Comparison of ENCODE assay signal across 8 cellular contexts in the genomic region with DNA sequence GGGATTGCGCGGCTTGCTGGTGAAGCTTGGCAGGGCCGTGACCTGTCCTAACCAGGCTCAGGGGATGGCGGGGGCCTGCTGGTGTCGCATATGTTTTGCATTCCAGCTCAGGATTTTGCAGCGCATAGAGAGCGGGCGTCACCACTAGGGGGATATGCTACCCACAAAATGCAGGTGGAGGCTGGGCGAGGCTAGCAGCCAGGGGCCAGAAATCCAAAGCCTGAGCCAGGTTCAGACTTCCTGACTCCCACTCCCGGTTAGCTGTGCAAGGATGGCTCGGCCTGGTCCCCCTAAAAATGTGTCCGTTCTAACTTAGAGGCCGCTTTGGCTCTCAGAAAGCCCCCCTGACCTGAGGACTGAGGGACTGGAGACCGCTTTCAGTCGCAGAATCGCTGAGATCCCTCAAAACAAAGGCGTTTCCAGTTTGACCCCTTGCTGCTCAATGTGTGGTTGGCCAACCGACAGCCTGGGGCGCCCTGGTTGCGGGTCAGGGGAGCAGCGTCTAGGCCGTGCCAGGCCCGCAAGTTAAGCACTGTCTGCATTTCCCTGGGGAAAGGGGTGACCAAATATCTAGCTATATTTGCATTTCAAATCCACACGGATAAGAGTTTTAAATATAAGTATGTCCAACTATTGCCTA.
DNase-seq lines count a peak whose midpoint lies in the region; ATAC-seq, FAIRE-seq and TF ChIP-seq lines count a peak whose summit lies in the region.

No MANE protein-coding gene starts in this region.

- FAIRE-seq in GM12892 (lab: Jason Lieb, UNC): no peak

- DNase-seq in Ammon's horn (ENCODE audit: low spot score) (peak; percentile 37), heart right ventricle (peak; percentile 68 to 71), Kasumi-1 (lab: John Stamatoyannopoulos, UW) (no peak), GM12892 (ENCODE audit: insufficient read length) (no peak)
- DNase-seq in activated CD4-positive, alpha-beta T cell treated with anti-CD3 and anti-CD28 coated beads, Interleukin-2, amount 50 U/mL, for 1 hour: peak; percentile 58
- peak; percentile 65 for DNase-seq in stimulated activated naive CD8-positive, alpha-beta T cell treated with anti-CD3 and anti-CD28 coated beads, Interleukin-15, Interleukin-2, amounts not matched to agents 100 U/mL and 50 U/mL, for 24 hours

- H3K9me3 ChIP-seq in heart right ventricle: no peaks in the 10 kb centered on the region

- H3K36me3 ChIP-seq in heart right ventricle: no peaks in the 10 kb centered on the region

- peak overlapping the region in 7 of 10 donors; percentile 90 to 96 (median 94) for H3K27ac ChIP-seq in heart right ventricle

- ATAC-seq in HG02610 (IDR thresholded peaks at IDR 0.05; ENCODE audit: unreplicated experiment) (peak; percentile 25), heart right ventricle (peak in 5 of 8 donors; percentile 32 to 77 (median 71)), HG03039 (IDR thresholded peaks at IDR 0.05; ENCODE audit: unreplicated experiment) (no peak)
- ATAC-seq in stimulated activated naive CD8-positive, alpha-beta T cell treated with anti-CD3 and anti-CD28 coated beads, Interleukin-15, Interleukin-2, amounts not matched to agents 100 U/mL and 50 U/mL, for 24 hours: no peak

- TF ChIP-seq POLR2A in GM12892 (IDR thresholded peaks at IDR 0.05; ENCODE audit: low read depth, low read length): no peak

- peak overlapping the region in 6 of 10 donors; percentile 69 to 79 (median 74) for H3K4me3 ChIP-seq in heart right ventricle

- H3K4me1 ChIP-seq in heart right ventricle: peaks cover 0 to 20% (median 0%) of the 10 kb centered on the region in 9 donors

- peak in 7 of 9 donors; percentile 34 to 67 (median 52) for TF ChIP-seq CTCF in heart right ventricle (IDR thresholded peaks at IDR 0.05)

- H3K27me3 ChIP-seq in heart right ventricle: no peaks in the 10 kb centered on the region

- intact Hi-C loops in heart right ventricle (cut with DNase I): loop anchor here in 4 of 10 donors (2.0 to 5.0 kb wide), 2 partner anchors 70 kb away; no protein-coding TSS in a partner anchor

- 2 to 3% methylated on average over 19 to 22 of the region's 24 CpGs for WGBS in heart right ventricle, 2 donors

Comparison
In these comparisons a context has a peak if more than half of its experiments do, and no peak if none do; other contexts are left out.
1. DNase-seq: peak in Ammon's horn (single experiment), activated CD4-positive, alpha-beta T cell treated with anti-CD3 and anti-CD28 coated beads, Interleukin-2, amount 50 U/mL, for 1 hour (single experiment), heart right ventricle (2 of 2) and stimulated activated naive CD8-positive, alpha-beta T cell treated with anti-CD3 and anti-CD28 coated beads, Interleukin-15, Interleukin-2, amounts not matched to agents 100 U/mL and 50 U/mL, for 24 hours (single experiment); none in Kasumi-1 (0 of 2) and GM12892 (single experiment).
2. ATAC-seq: peak in HG02610 (single experiment) and heart right ventricle (5 of 8); none in stimulated activated naive CD8-positive, alpha-beta T cell treated with anti-CD3 and anti-CD28 coated beads, Interleukin-15, Interleukin-2, amounts not matched to agents 100 U/mL and 50 U/mL, for 24 hours (single experiment) and HG03039 (single experiment).